In the genomic region with DNA sequence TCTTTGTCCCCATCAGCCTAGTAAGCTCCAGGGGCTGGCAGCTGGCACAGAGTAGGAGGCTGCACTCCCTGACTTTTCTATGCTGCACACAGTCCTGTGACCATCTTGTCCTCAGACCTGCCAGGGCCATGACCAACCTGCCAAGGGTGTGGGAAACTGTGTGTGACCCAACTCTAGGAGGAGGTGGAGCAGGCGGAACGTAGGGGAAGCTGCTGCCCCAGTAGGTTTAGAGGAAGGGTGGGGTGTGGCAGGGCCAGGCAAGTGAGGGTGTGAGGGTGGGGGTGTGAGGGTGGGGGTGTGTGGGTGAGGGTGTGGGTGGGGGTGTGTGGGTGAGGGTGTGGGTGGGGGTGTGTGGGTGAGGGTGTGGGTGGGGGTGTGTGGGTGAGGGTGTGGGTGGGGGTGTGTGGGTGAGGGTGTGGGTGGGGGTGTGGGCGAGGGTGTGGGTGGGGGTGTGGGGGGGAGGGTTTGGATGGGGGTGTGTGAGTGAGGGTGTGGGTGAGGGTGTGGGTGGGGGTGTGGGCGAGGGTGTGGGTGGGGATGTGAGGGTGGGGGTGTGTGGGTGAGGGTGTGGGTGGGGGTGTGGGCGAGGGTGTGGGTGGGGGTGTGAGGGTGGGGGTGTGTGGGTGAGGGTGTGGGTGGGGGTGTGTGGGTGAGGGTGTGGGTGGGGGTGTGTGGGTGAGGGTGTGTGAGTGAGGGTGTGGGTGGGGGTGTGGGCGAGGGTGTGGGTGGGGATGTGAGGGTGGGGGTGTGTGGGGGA, we compare ENCODE assay signal across 8 cellular contexts.
DNase-seq lines count a peak whose midpoint lies in the region; ATAC-seq and TF ChIP-seq lines count a peak whose summit lies in the region.
"Not testable (repeated sequence)": the region's sequence is repeated elsewhere in the genome, so short reads cannot be mapped to it uniquely, and the experiment has no call there.

No MANE protein-coding gene starts in this region.

- not testable (repeated sequence) for H3K36me3 ChIP-seq in mucosa of descending colon (ENCODE audit: low read depth); upper lobe of right lung

- H3K36me3 Mint-ChIP-seq in CD4-positive, alpha-beta T cell (ENCODE audit: low read depth); activated CD4-positive, alpha-beta T cell treated with anti-CD3 and anti-CD28 coated beads for 36 hours (ENCODE audit: low read depth); effector memory CD8-positive, alpha-beta T cell (ENCODE audit: insufficient read depth); stimulated activated effector memory CD8-positive, alpha-beta T cell treated with anti-CD3 and anti-CD28 coated beads, Interleukin-12 subunit alpha, Interleukin-12 subunit beta, amount 100 ng/mL, for 72 hours: not testable (repeated sequence)

- ATAC-seq in CD4-positive, alpha-beta T cell (ENCODE audit: poor library complexity) = peak; percentile 48
- ATAC-seq in activated CD4-positive, alpha-beta T cell treated with anti-CD3 and anti-CD28 coated beads for 36 hours = peak; percentile 19
- ATAC-seq in effector memory CD8-positive, alpha-beta T cell (replicated peaks) = peak; percentile 76
- ATAC-seq in mucosa of descending colon (peak; percentile 64), upper lobe of right lung (peak; percentile 30)
- peak; percentile 54 for ATAC-seq in stimulated activated effector memory CD8-positive, alpha-beta T cell treated with anti-CD3 and anti-CD28 coated beads, Interleukin-12 subunit alpha, Interleukin-12 subunit beta, amount 100 ng/mL, for 72 hours

- CTCF ChIA-PET in CD4-positive, alpha-beta T cell (lab: Charles Lee); activated CD4-positive, alpha-beta T cell treated with anti-CD3 and anti-CD28 coated beads for 36 hours (lab: Charles Lee): not testable (repeated sequence)

- POLR2A ChIA-PET in CD4-positive, alpha-beta T cell (lab: Charles Lee); activated CD4-positive, alpha-beta T cell treated with anti-CD3 and anti-CD28 coated beads for 36 hours (lab: Charles Lee): not testable (repeated sequence)

- H3K9me3 Mint-ChIP-seq in CD4-positive, alpha-beta T cell; activated CD4-positive, alpha-beta T cell treated with anti-CD3 and anti-CD28 coated beads for 36 hours (ENCODE audit: low read depth); effector memory CD8-positive, alpha-beta T cell; stimulated activated effector memory CD8-positive, alpha-beta T cell treated with anti-CD3 and anti-CD28 coated beads, Interleukin-12 subunit alpha, Interleukin-12 subunit beta, amount 100 ng/mL, for 72 hours: not testable (repeated sequence)

- H3K4me1 Mint-ChIP-seq in CD4-positive, alpha-beta T cell (ENCODE audit: low read depth); activated CD4-positive, alpha-beta T cell treated with anti-CD3 and anti-CD28 coated beads for 36 hours; effector memory CD8-positive, alpha-beta T cell (ENCODE audit: low read depth in 2 of 2); stimulated activated effector memory CD8-positive, alpha-beta T cell treated with anti-CD3 and anti-CD28 coated beads, Interleukin-12 subunit alpha, Interleukin-12 subunit beta, amount 100 ng/mL, for 72 hours: not testable (repeated sequence)

- intact Hi-C loops in CD4-positive, alpha-beta T cell (cut with DNase I, micrococcal nuclease); mucosa of descending colon (cut with DNase I, micrococcal nuclease); upper lobe of right lung (cut with DNase I): not testable (repeated sequence)
- intact Hi-C loops in activated CD4-positive, alpha-beta T cell treated with anti-CD3 and anti-CD28 coated beads for 36 hours (cut with DNase I, micrococcal nuclease) = loop anchor here in 1 of 2 experiments (10.0 kb wide), 1 partner anchor 1574 kb away; the partner anchor contains the start of gene B4GALT7

- H3K9me3 ChIP-seq in CD4-positive, alpha-beta T cell (ENCODE audit: control insufficient read depth, low read length); mucosa of descending colon; upper lobe of right lung: not testable (repeated sequence)

- not testable (repeated sequence) for H3K27me3 Mint-ChIP-seq in CD4-positive, alpha-beta T cell; activated CD4-positive, alpha-beta T cell treated with anti-CD3 and anti-CD28 coated beads for 36 hours; effector memory CD8-positive, alpha-beta T cell

- H3K27ac Mint-ChIP-seq in CD4-positive, alpha-beta T cell; activated CD4-positive, alpha-beta T cell treated with anti-CD3 and anti-CD28 coated beads for 36 hours; effector memory CD8-positive, alpha-beta T cell; stimulated activated effector memory CD8-positive, alpha-beta T cell treated with anti-CD3 and anti-CD28 coated beads, Interleukin-12 subunit alpha, Interleukin-12 subunit beta, amount 100 ng/mL, for 72 hours: not testable (repeated sequence)

- peak in 5 of 10 experiments; percentile 16 to 37 (median 26) for DNase-seq in CD4-positive, alpha-beta T cell
- not testable (repeated sequence) for DNase-seq in activated CD4-positive, alpha-beta T cell treated with anti-CD3 and anti-CD28 coated beads for 36 hours; effector memory CD8-positive, alpha-beta T cell; mucosa of descending colon; stimulated activated effector memory CD8-positive, alpha-beta T cell treated with anti-CD3 and anti-CD28 coated beads, Interleukin-12 subunit alpha, Interleukin-12 subunit beta, amount 100 ng/mL, for 72 hours (ENCODE audit: low spot score in 2 of 2); upper lobe of right lung
- peak; percentile 13 for DNase-seq in activated CD8-positive, alpha-beta memory T cell treated with anti-CD3 and anti-CD28 coated beads, Interleukin-2, amount 50 U/mL, for 4 hours
- peak; percentile 32 for DNase-seq in activated effector memory CD4-positive, alpha-beta T cell treated with Interleukin-2 at 50 U/mL for 16 hours

- not testable (repeated sequence) for H3K27ac ChIP-seq in CD4-positive, alpha-beta T cell (ENCODE audit: low read depth, low read length); upper lobe of right lung

- not testable (repeated sequence) for H3K4me1 ChIP-seq in mucosa of descending colon (ENCODE audit: low read depth); upper lobe of right lung

- TF ChIP-seq CTCF in CD4-positive, alpha-beta T cell (IDR thresholded peaks at IDR 0.05); mucosa of descending colon (IDR thresholded peaks at IDR 0.05); upper lobe of right lung (IDR thresholded peaks at IDR 0.05): not testable (repeated sequence)

- H3K27me3 ChIP-seq in CD4-positive, alpha-beta T cell (ENCODE audit: control insufficient read depth, insufficient read depth, low read length); upper lobe of right lung: not testable (repeated sequence)

- H3K4me3 ChIP-seq in mucosa of descending colon, upper lobe of right lung: not testable (repeated sequence)

- not testable (repeated sequence) for H3K4me3 Mint-ChIP-seq in CD4-positive, alpha-beta T cell; activated CD4-positive, alpha-beta T cell treated with anti-CD3 and anti-CD28 coated beads for 36 hours; effector memory CD8-positive, alpha-beta T cell; stimulated activated effector memory CD8-positive, alpha-beta T cell treated with anti-CD3 and anti-CD28 coated beads, Interleukin-12 subunit alpha, Interleukin-12 subunit beta, amount 100 ng/mL, for 72 hours

Comparison
In these comparisons a context has a peak if more than half of its experiments do, and no peak if none do; other contexts are left out.
1. ATAC-seq: peak in every context shown above with its lines; median percentile 76 in effector memory CD8-positive, alpha-beta T cell; 64 in mucosa of descending colon; 54 in stimulated activated effector memory CD8-positive, alpha-beta T cell treated with anti-CD3 and anti-CD28 coated beads, Interleukin-12 subunit alpha, Interleukin-12 subunit beta, amount 100 ng/mL, for 72 hours; 48 in CD4-positive, alpha-beta T cell; 30 in upper lobe of right lung; 19 in activated CD4-positive, alpha-beta T cell treated with anti-CD3 and anti-CD28 coated beads for 36 hours.